24 cellular contexts compared by ENCODE assay signal in genomic region chr4:100168521-100168920, GRCh38. TPM values are rescaled to one million over a fixed set of nuclear protein-coding genes. Genes with fewer than 3 reads are reported as not detected.
A peak's percentile ranks its signal among the peaks of the same experiment; 100 is the strongest.
DNase-seq lines count a peak whose midpoint lies in the region; TF ChIP-seq lines count a peak whose summit lies in the region.
"Had no signal": no experiment of that assay in that cellular context is flagged by ENCODE, and none has a peak within 500 bp of the region (broad histone marks: within the 10 kb centered on the region; RNA-seq: fewer than 3 reads in every experiment).

No MANE protein-coding gene starts in this region.

- H3K9ac ChIP-seq in colonic mucosa (ENCODE audit: low read depth in 2 of 2, low read length in 2 of 2) = no peak overlapping the region

- no peaks in the 10 kb centered on the region for H3K4me1 ChIP-seq in colonic mucosa
- no peaks in the 10 kb centered on the region for H3K4me1 ChIP-seq in adrenal gland (replicated peaks in 1 of 2)
- H3K4me1 ChIP-seq: pancreas, testis had no signal

- H3K9me3 ChIP-seq in colonic mucosa = no peaks in the 10 kb centered on the region
- H3K9me3 ChIP-seq in adrenal gland (replicated peaks in 1 of 3) = no peaks in the 10 kb centered on the region
- H3K9me3 ChIP-seq: pancreas, testis had no signal

- no peak overlapping the region for H3K27ac ChIP-seq in colonic mucosa
- H3K27ac ChIP-seq in adrenal gland = no peak overlapping the region
- H3K27ac ChIP-seq: pancreas, RWPE1, skin epidermis, testis had no signal

- no peaks in the 10 kb centered on the region for H3K36me3 ChIP-seq in colonic mucosa
- H3K36me3 ChIP-seq in adrenal gland (replicated peaks in 1 of 2) = no peaks in the 10 kb centered on the region
- H3K36me3 ChIP-seq: pancreas had no signal

- H3K4me3 ChIP-seq in retinal pigment epithelial cell (ENCODE audit: low read length) (no peak overlapping the region), colonic mucosa (no peak overlapping the region), adrenal gland (peak overlapping the region in 1 of 4 donors; percentile 6)
- H3K4me3 ChIP-seq: GM23338, lung, pancreas, skin epidermis, testis had no signal

- DNase-seq in EH (ENCODE audit: low read depth) = peak; percentile 63
- peak; percentile 54 for DNase-seq in M059J (ENCODE audit: low read depth)
- DNase-seq in fibroblast of gingiva (ENCODE audit: low read depth) = peak; percentile 72
- peak; percentile 62 for DNase-seq in retinal pigment epithelial cell (ENCODE audit: low read depth)
- DNase-seq in CD1c-positive myeloid dendritic cell (ENCODE audit: extremely low spot score) = no peak
- no peak for DNase-seq in DMS79 treated with DMSO at 0.1 percent for 48 hours (lab: John Stamatoyannopoulos, UW)
- DNase-seq in colonic mucosa = no peak
- DNase-seq in adrenal gland = no peak
- DNase-seq: activated gamma-delta T cell; anterior cingulate cortex; DMS153; immature natural killer cell; naive thymus-derived CD4-positive, alpha-beta T cell; NCI-H1694 treated with DMSO at 0.1 percent for 48 hours; NCI-H2227 treated with DMSO at 0.1 percent for 48 hours; pancreas; stimulated activated CD8-positive, alpha-beta memory T cell treated with anti-CD3 and anti-CD28 coated beads, Interleukin-4, amount 100 ng/mL, for 48 hours; SW 1271; testis had no signal

- TF ChIP-seq CTCF in retinal pigment epithelial cell (conservative IDR thresholded peaks at IDR 0.05; ENCODE audit: low read depth, low read length) = no peak
- no peak for TF ChIP-seq CTCF in colonic mucosa (IDR thresholded peaks at IDR 0.05)
- no peak for TF ChIP-seq CTCF in adrenal gland (IDR thresholded peaks at IDR 0.05)

- intact Hi-C loops in colonic mucosa (cut with DNase I) = no loop called here
- intact Hi-C loops in adrenal gland (cut with DNase I) = no loop called here

- H3K27me3 ChIP-seq in colonic mucosa (no peaks in the 10 kb centered on the region), adrenal gland (no peaks in the 10 kb centered on the region)
- H3K27me3 ChIP-seq: pancreas, testis had no signal

- 32 to 44% (median 43%) methylated on average over 5 of the region's 5 CpGs for WGBS in adrenal gland, 4 donors

- no peak for TF ChIP-seq POLR2A in adrenal gland (IDR thresholded peaks at IDR 0.05)

RNA-seq across cellular contexts. Expression of gene DDIT4L, which starts 21.7 kb away (rescaled TPM):
- 2.7 and 5.5 TPM in 2 replicates for total RNA-seq in M059J (2014; rRNA removed; shearing (Covaris generic))
- total RNA-seq in colonic mucosa (under 1 TPM in 1 of 2 donors, not detected in 1; 0.72 TPM), adrenal gland (1 to 10 TPM in 5 of 8 donors, under 1 TPM in 3; 0.17 to 3.8 (median 1.5) TPM)
- 1 to 10 TPM in 1 of 3 donors, under 1 TPM in 2; 0.64 to 1.2 (median 0.88) TPM for polyA plus RNA-seq in adrenal gland
- total RNA-seq: HepG2 had no signal
- polyA plus RNA-seq: HepG2; immature natural killer cell; naive thymus-derived CD4-positive, alpha-beta T cell had no signal

Comparison
In these comparisons a context has a peak if more than half of its experiments do, and no peak if none do; other contexts are left out.
1. DNase-seq: peak in EH (single experiment), M059J (single experiment), fibroblast of gingiva (single experiment) and retinal pigment epithelial cell (single experiment); none in CD1c-positive myeloid dendritic cell (single experiment), DMS79 treated with DMSO at 0.1 percent for 48 hours (single experiment), colonic mucosa (single experiment) and adrenal gland (0 of 7).